ENCODE assay signal across 15 cellular contexts in the genomic region with DNA sequence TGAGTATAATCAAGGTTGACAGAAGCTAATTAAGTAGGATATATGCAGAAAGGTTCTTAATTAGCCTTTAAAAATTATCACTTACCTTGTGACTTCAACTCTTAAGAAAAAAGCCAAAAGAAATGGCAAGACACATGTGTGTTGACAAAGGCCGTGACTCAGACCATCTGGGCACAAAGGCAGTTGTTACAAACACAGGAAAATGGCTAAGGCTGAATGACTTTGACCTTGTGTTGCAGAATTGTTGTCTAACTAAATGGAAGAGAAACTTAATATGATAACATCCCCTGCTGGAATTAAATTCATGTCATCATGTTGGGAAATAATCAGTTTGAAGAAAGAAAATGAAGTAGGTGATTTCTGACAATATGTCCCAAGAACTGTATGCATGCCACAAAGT.
DNase-seq lines count a peak whose midpoint lies in the region; ATAC-seq and TF ChIP-seq lines count a peak whose summit lies in the region.
"Had no signal": no experiment of that assay in that cellular context is flagged by ENCODE, and none has a peak within 500 bp of the region (broad histone marks: within the 10 kb centered on the region; RNA-seq: fewer than 3 reads in every experiment).

No MANE protein-coding gene starts in this region.

- POLR2A ChIA-PET in RWPE1 (lab: Yijun Ruan, JAX; ENCODE audit: low non-redundant PET) = no interaction called here

- H2AFZ ChIP-seq in mammary epithelial cell (ENCODE audit: low read depth, low read length) = no peak overlapping the region

- H3K9me3 ChIP-seq in mammary epithelial cell (replicated peaks; ENCODE audit: insufficient read depth, low read length) = no peaks in the 10 kb centered on the region
- H3K9me3 ChIP-seq: lower lobe of right lung, tibial nerve had no signal

- H3K36me3 ChIP-seq in mammary epithelial cell (ENCODE audit: insufficient read depth, low read length) = no peaks in the 10 kb centered on the region
- H3K36me3 ChIP-seq: lower lobe of right lung, tibial nerve had no signal

- H3K9ac ChIP-seq in mammary epithelial cell (ENCODE audit: insufficient read depth, low read length) = no peak overlapping the region

- no peaks in the 10 kb centered on the region for H3K27me3 ChIP-seq in mammary epithelial cell (ENCODE audit: insufficient read depth, low read length)
- H3K27me3 ChIP-seq: tibial nerve had no signal

- no peaks in the 10 kb centered on the region for H3K79me2 ChIP-seq in mammary epithelial cell (ENCODE audit: insufficient read depth, low read length)

- no peak for TF ChIP-seq CTCF in mammary epithelial cell (conservative IDR thresholded peaks at IDR 0.05 in 1 of 2, IDR thresholded peaks at IDR 0.05 in 1 of 2; ENCODE audit: extremely low read depth in 1 of 2, insufficient read depth in 1 of 2, low read depth in 1 of 2, low read length in 2 of 2)
- TF ChIP-seq CTCF in RWPE1 (conservative IDR thresholded peaks at IDR 0.05; ENCODE audit: low read depth) = no peak

- no peak overlapping the region for H3K4me2 ChIP-seq in mammary epithelial cell (ENCODE audit: insufficient read depth, low read depth, low read length)

- no peak overlapping the region for H3K4me3 ChIP-seq in mammary epithelial cell (replicated peaks in 1 of 3; ENCODE audit: insufficient read depth in 1 of 3, low read depth in 2 of 3, low read length in 3 of 3)
- H3K4me3 ChIP-seq: lower lobe of right lung, tibial nerve had no signal

- no peak for ATAC-seq in HG03378 (IDR thresholded peaks at IDR 0.05; ENCODE audit: unreplicated experiment)
- ATAC-seq: lower lobe of right lung, sciatic nerve had no signal

- in situ Hi-C loops in mammary epithelial cell (cut with MboI; ENCODE audit: low sequenced_read_pairs in 2 of 2) = no loop called here

- no peaks in the 10 kb centered on the region for H4K20me1 ChIP-seq in mammary epithelial cell (ENCODE audit: insufficient read depth, low read length)

- H3K4me1 ChIP-seq in mammary epithelial cell (ENCODE audit: insufficient read depth, low read length) = no peaks in the 10 kb centered on the region
- H3K4me1 ChIP-seq: lower lobe of right lung, tibial nerve had no signal

- dilution Hi-C loops in mammary epithelial cell (cut with HindIII; ENCODE audit: low sequenced_read_pairs) = no loop called here

- WGBS in mammary epithelial cell (ENCODE audit: low coverage, missing lambda C conversion rate) = 96% methylated on average over 1 of the region's 1 CpG

- BruUV-seq in mammary epithelial cell (replicated peaks; lab: Mats Ljungman, UMichigan) = no TSS peak

- CTCF ChIA-PET in mammary epithelial cell (lab: Charles Lee; ENCODE audit: low non-redundant PET) = no interaction called here
- CTCF ChIA-PET in RWPE1 (lab: Yijun Ruan, JAX) = no interaction called here

- DNase-seq in EH (ENCODE audit: low read depth) (peak; percentile 78), M059J (ENCODE audit: low read depth) (peak; percentile 77), mammary epithelial cell (peak; percentile 25), myocyte (ENCODE audit: low read depth) (peak; percentile 72), NCI-H526 (lab: John Stamatoyannopoulos, UW) (no peak), RWPE1 (ENCODE audit: low spot score) (no peak)
- DNase-seq: cortex of kidney; lower lobe of right lung; NCI-H187 treated with DMSO at 0.1 percent for 48 hours; NCI-H526 treated with DMSO at 0.1 percent for 48 hours; SHP77 treated with DMSO at 0.1 percent for 48 hours; stimulated activated CD4-positive, alpha-beta T cell treated with anti-CD3 and anti-CD28 coated beads, Interleukin-4, amount 100 ng/mL, for 24 hours had no signal

- intact Hi-C loops in mammary epithelial cell (cut with micrococcal nuclease) = no loop called here

- H3K27ac ChIP-seq in mammary epithelial cell (ENCODE audit: insufficient read depth, low read depth, low read length) (no peak overlapping the region), RWPE1 (no peak overlapping the region)
- H3K27ac ChIP-seq: lower lobe of right lung, tibial nerve had no signal

Comparison
In these comparisons a context has a peak if more than half of its experiments do, and no peak if none do; other contexts are left out.
1. DNase-seq: peak in EH (single experiment), M059J (single experiment), mammary epithelial cell (single experiment) and myocyte (single experiment); none in NCI-H526 (0 of 2) and RWPE1 (single experiment).